9 cellular contexts compared by ENCODE assay signal in the genomic region with DNA sequence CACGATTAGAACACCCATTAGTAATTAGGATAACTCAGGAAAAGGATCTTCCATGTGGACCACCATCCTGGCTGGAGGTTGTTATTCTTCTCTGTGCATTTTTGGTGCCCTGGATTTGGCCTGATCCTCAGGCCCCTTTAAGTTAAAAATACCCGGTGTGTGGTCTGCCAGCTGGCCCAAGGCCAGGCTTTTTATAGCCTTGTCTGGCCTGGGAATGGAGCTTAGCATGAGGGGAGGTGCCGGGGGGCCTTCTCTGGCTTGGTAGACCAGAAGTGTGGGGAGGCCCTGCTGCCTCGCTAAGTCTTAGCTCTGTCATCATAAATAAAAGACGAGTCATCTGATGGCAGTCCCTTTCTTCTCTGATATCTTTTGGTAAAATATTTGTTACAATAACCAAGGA.
DNase-seq lines count a peak whose midpoint lies in the region; ATAC-seq and TF ChIP-seq lines count a peak whose summit lies in the region.
"Had no signal": no experiment of that assay in that cellular context is flagged by ENCODE, and none has a peak within 500 bp of the region (broad histone marks: within the 10 kb centered on the region; RNA-seq: fewer than 3 reads in every experiment).

No MANE protein-coding gene starts in this region.

- H3K27ac ChIP-seq in SJCRH30 (no peak overlapping the region), heart right ventricle (peak overlapping the region in 9 of 10 donors; percentile 2 to 78 (median 66))

- no peak overlapping the region for H3K4me3 Mint-ChIP-seq in activated T-cell treated with anti-CD3 and anti-CD28 coated beads, Interleukin-2, amount 50 U/mL, for 24 hours
- no peak overlapping the region for H3K4me3 Mint-ChIP-seq in activated T-cell treated with anti-CD3 and anti-CD28 coated beads, Interleukin-2, amount 50 U/mL, for 72 hours
- H3K4me3 Mint-ChIP-seq in type B pancreatic cell: no peak overlapping the region

- H3K27me3 ChIP-seq in SJCRH30: no peaks in the 10 kb centered on the region
- H3K27me3 ChIP-seq in heart right ventricle: no peaks in the 10 kb centered on the region

- H3K4me3 ChIP-seq in SJCRH30 (no peak overlapping the region), heart right ventricle (peak overlapping the region in 5 of 10 donors; percentile 5 to 20 (median 9))
- H3K4me3 ChIP-seq: skin epidermis had no signal

- H3K4me1 Mint-ChIP-seq in activated T-cell treated with anti-CD3 and anti-CD28 coated beads, Interleukin-2, amount 50 U/mL, for 24 hours (ENCODE audit: low read depth): peaks cover 95% of the 10 kb centered on the region
- peaks cover 84% of the 10 kb centered on the region for H3K4me1 Mint-ChIP-seq in activated T-cell treated with anti-CD3 and anti-CD28 coated beads, Interleukin-2, amount 50 U/mL, for 72 hours (ENCODE audit: low read depth)
- peaks cover 73% of the 10 kb centered on the region for H3K4me1 Mint-ChIP-seq in type B pancreatic cell (ENCODE audit: unreplicated experiment)

- H3K9me3 ChIP-seq in SJCRH30 (replicated peaks): no peaks in the 10 kb centered on the region
- no peaks in the 10 kb centered on the region for H3K9me3 ChIP-seq in heart right ventricle

- no peak for ATAC-seq in activated T-cell treated with anti-CD3 and anti-CD28 coated beads, Interleukin-2, amount 50 U/mL, for 72 hours (replicated peaks in 1 of 2)
- ATAC-seq in heart right ventricle (peak; percentile 82 to 91 (median 85)), HG03457 (IDR thresholded peaks at IDR 0.05; ENCODE audit: unreplicated experiment) (no peak)

- TF ChIP-seq CTCF in heart right ventricle (IDR thresholded peaks at IDR 0.05) (no peak), type B pancreatic cell (conservative IDR thresholded peaks at IDR 0.05) (no peak)

- H3K4me1 ChIP-seq in SJCRH30 (peaks cover 28% of the 10 kb centered on the region), heart right ventricle (peaks cover 35 to 100% (median 99%) of the 10 kb centered on the region in 9 donors)

- H3K9me3 Mint-ChIP-seq in activated T-cell treated with anti-CD3 and anti-CD28 coated beads, Interleukin-2, amount 50 U/mL, for 24 hours: no peaks in the 10 kb centered on the region
- no peaks in the 10 kb centered on the region for H3K9me3 Mint-ChIP-seq in activated T-cell treated with anti-CD3 and anti-CD28 coated beads, Interleukin-2, amount 50 U/mL, for 72 hours
- H3K9me3 Mint-ChIP-seq in type B pancreatic cell: peaks cover 3% of the 10 kb centered on the region

- peak overlapping the region; percentile 33 for H3K27ac Mint-ChIP-seq in activated T-cell treated with anti-CD3 and anti-CD28 coated beads, Interleukin-2, amount 50 U/mL, for 24 hours
- H3K27ac Mint-ChIP-seq in activated T-cell treated with anti-CD3 and anti-CD28 coated beads, Interleukin-2, amount 50 U/mL, for 72 hours: no peak overlapping the region
- H3K27ac Mint-ChIP-seq in type B pancreatic cell: peak overlapping the region; percentile 10

- no peaks in the 10 kb centered on the region for H3K36me3 ChIP-seq in SJCRH30
- H3K36me3 ChIP-seq in heart right ventricle: no peaks in the 10 kb centered on the region

- H3K27me3 Mint-ChIP-seq in activated T-cell treated with anti-CD3 and anti-CD28 coated beads, Interleukin-2, amount 50 U/mL, for 24 hours: no peaks in the 10 kb centered on the region
- H3K27me3 Mint-ChIP-seq in activated T-cell treated with anti-CD3 and anti-CD28 coated beads, Interleukin-2, amount 50 U/mL, for 72 hours (ENCODE audit: low read depth): no peaks in the 10 kb centered on the region
- H3K27me3 Mint-ChIP-seq in type B pancreatic cell: no peaks in the 10 kb centered on the region

- DNase-seq in activated T-cell treated with anti-CD3 and anti-CD28 coated beads, Interleukin-2, amount 50 U/mL, for 24 hours: no peak
- no peak for DNase-seq in activated T-cell treated with anti-CD3 and anti-CD28 coated beads, Interleukin-2, amount 50 U/mL, for 72 hours
- peak; percentile 91 to 95 for DNase-seq in SJCRH30
- peak; percentile 81 to 89 for DNase-seq in heart right ventricle
- no peak for DNase-seq in type B pancreatic cell (ENCODE audit: extremely low spot score, unreplicated experiment)
- no peak for DNase-seq in HCEC 1CT
- DNase-seq in stimulated activated CD4-positive, alpha-beta T cell treated with anti-CD3 and anti-CD28 coated beads, Interleukin-2, amount 100 ng/mL, for 48 hours: no peak

- WGBS in heart right ventricle, 2 donors: 2 to 10% methylated on average over 5 of the region's 5 CpGs

- peaks cover 13% of the 10 kb centered on the region for H3K36me3 Mint-ChIP-seq in activated T-cell treated with anti-CD3 and anti-CD28 coated beads, Interleukin-2, amount 50 U/mL, for 24 hours (ENCODE audit: low read depth)
- peaks cover 0 to 2% of the 10 kb centered on the region in 2 donors for H3K36me3 Mint-ChIP-seq in activated T-cell treated with anti-CD3 and anti-CD28 coated beads, Interleukin-2, amount 50 U/mL, for 72 hours (ENCODE audit: insufficient read depth in 2 of 2)
- peaks cover 11% of the 10 kb centered on the region for H3K36me3 Mint-ChIP-seq in type B pancreatic cell

- intact Hi-C loops in heart right ventricle (cut with DNase I): loop anchor here in 5 of 10 donors (5.0 kb wide), 2 partner anchors 61 to 66 kb away; no protein-coding TSS in a partner anchor

Comparison
In these comparisons a context has a peak if more than half of its experiments do, and no peak if none do; other contexts are left out.
1. DNase-seq: peak in SJCRH30 (2 of 2) and heart right ventricle (2 of 2); none in activated T-cell treated with anti-CD3 and anti-CD28 coated beads, Interleukin-2, amount 50 U/mL, for 24 hours (single experiment), activated T-cell treated with anti-CD3 and anti-CD28 coated beads, Interleukin-2, amount 50 U/mL, for 72 hours (0 of 2), type B pancreatic cell (single experiment), HCEC 1CT (single experiment) and stimulated activated CD4-positive, alpha-beta T cell treated with anti-CD3 and anti-CD28 coated beads, Interleukin-2, amount 100 ng/mL, for 48 hours (0 of 2).
2. ATAC-seq: peak in heart right ventricle (8 of 8); none in activated T-cell treated with anti-CD3 and anti-CD28 coated beads, Interleukin-2, amount 50 U/mL, for 72 hours (0 of 2) and HG03457 (single experiment).